ENCODE assay signal across 6 cellular contexts in genomic region chr2:163822033-163822432, GRCh38.
"Had no signal": no experiment of that assay in that cellular context is flagged by ENCODE, and none has a peak within 500 bp of the region (broad histone marks: within the 10 kb centered on the region; RNA-seq: fewer than 3 reads in every experiment).

No MANE protein-coding gene starts in this region.

- H3K27ac ChIP-seq: HL-60 had no signal

- H3K4me3 ChIP-seq: K562 had no signal

- FAIRE-seq: HTR-8/SVneo, K562 had no signal

- ATAC-seq: K562 had no signal

- DNase-seq: IMR-90, KBM-7, KG1 had no signal
